1 cellular context compared by ENCODE assay signal in the genomic region with DNA sequence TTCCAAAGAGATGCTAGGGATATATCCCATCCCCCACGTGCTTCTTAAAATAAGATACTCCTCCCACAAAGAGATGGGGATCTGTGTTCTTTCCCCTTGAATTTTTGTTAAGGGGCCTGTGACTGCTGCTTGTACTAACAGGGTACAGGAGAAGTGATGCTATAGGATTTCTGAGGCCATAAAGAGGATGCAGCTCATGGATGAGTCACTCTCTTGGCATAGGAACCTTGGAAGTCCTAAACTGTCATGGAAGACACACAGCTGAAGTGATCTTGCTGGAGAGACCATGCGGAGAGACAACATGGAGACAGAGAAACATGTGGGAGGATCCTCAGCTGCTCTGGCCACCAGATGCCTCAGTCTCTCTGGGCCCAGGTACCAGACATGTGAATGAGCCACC.
TF ChIP-seq lines count a peak whose summit lies in the region.

No MANE protein-coding gene starts in this region.

TF ChIP-seq in GM23338, 12 proteins besides CTCF, POLR2A, EP300 and RAD21 (continued from another document):
- TF ChIP-seq, protein P1, sequence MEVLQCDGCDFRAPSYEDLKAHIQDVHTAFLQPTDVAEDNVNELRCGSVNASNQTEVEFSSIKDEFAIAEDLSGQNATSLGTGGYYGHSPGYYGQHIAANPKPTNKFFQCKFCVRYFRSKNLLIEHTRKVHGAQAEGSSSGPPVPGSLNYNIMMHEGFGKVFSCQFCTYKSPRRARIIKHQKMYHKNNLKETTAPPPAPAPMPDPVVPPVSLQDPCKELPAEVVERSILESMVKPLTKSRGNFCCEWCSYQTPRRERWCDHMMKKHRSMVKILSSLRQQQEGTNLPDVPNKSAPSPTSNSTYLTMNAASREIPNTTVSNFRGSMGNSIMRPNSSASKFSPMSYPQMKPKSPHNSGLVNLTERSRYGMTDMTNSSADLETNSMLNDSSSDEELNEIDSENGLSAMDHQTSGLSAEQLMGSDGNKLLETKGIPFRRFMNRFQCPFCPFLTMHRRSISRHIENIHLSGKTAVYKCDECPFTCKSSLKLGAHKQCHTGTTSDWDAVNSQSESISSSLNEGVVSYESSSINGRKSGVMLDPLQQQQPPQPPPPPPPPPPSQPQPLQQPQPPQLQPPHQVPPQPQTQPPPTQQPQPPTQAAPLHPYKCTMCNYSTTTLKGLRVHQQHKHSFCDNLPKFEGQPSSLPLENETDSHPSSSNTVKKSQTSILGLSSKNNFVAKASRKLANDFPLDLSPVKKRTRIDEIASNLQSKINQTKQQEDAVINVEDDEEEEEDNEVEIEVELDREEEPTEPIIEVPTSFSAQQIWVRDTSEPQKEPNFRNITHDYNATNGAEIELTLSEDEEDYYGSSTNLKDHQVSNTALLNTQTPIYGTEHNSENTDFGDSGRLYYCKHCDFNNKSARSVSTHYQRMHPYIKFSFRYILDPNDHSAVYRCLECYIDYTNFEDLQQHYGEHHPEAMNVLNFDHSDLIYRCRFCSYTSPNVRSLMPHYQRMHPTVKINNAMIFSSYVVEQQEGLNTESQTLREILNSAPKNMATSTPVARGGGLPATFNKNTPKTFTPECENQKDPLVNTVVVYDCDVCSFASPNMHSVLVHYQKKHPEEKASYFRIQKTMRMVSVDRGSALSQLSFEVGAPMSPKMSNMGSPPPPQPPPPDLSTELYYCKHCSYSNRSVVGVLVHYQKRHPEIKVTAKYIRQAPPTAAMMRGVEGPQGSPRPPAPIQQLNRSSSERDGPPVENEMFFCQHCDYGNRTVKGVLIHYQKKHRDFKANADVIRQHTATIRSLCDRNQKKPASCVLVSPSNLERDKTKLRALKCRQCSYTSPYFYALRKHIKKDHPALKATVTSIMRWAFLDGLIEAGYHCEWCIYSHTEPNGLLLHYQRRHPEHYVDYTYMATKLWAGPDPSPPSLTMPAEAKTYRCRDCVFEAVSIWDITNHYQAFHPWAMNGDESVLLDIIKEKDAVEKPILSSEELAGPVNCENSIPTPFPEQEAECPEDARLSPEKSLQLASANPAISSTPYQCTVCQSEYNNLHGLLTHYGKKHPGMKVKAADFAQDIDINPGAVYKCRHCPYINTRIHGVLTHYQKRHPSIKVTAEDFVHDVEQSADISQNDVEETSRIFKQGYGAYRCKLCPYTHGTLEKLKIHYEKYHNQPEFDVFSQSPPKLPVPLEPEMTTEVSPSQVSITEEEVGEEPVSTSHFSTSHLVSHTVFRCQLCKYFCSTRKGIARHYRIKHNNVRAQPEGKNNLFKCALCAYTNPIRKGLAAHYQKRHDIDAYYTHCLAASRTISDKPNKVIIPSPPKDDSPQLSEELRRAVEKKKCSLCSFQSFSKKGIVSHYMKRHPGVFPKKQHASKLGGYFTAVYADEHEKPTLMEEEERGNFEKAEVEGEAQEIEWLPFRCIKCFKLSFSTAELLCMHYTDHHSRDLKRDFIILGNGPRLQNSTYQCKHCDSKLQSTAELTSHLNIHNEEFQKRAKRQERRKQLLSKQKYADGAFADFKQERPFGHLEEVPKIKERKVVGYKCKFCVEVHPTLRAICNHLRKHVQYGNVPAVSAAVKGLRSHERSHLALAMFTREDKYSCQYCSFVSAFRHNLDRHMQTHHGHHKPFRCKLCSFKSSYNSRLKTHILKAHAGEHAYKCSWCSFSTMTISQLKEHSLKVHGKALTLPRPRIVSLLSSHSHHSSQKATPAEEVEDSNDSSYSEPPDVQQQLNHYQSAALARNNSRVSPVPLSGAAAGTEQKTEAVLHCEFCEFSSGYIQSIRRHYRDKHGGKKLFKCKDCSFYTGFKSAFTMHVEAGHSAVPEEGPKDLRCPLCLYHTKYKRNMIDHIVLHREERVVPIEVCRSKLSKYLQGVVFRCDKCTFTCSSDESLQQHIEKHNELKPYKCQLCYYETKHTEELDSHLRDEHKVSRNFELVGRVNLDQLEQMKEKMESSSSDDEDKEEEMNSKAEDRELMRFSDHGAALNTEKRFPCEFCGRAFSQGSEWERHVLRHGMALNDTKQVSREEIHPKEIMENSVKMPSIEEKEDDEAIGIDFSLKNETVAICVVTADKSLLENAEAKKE (CRISPR knock-in tag; IDR thresholded peaks at IDR 0.05), result no peak
- TF ChIP-seq JUNB (IDR thresholded peaks at IDR 0.05; ENCODE audit: unreplicated experiment) (no peak), NANOG (IDR thresholded peaks at IDR 0.05; ENCODE audit: borderline replicate concordance) (no peak), EZH2phosphoT487 (IDR thresholded peaks at IDR 0.05; ENCODE audit: unreplicated experiment) (no peak), ZNF331 (CRISPR knock-in tag; IDR thresholded peaks at IDR 0.05; ENCODE audit: low read depth) (no peak)
- TF ChIP-seq, protein P2, sequence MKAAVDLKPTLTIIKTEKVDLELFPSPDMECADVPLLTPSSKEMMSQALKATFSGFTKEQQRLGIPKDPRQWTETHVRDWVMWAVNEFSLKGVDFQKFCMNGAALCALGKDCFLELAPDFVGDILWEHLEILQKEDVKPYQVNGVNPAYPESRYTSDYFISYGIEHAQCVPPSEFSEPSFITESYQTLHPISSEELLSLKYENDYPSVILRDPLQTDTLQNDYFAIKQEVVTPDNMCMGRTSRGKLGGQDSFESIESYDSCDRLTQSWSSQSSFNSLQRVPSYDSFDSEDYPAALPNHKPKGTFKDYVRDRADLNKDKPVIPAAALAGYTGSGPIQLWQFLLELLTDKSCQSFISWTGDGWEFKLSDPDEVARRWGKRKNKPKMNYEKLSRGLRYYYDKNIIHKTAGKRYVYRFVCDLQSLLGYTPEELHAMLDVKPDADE (IDR thresholded peaks at IDR 0.05), result no peak
